In the genomic region with DNA sequence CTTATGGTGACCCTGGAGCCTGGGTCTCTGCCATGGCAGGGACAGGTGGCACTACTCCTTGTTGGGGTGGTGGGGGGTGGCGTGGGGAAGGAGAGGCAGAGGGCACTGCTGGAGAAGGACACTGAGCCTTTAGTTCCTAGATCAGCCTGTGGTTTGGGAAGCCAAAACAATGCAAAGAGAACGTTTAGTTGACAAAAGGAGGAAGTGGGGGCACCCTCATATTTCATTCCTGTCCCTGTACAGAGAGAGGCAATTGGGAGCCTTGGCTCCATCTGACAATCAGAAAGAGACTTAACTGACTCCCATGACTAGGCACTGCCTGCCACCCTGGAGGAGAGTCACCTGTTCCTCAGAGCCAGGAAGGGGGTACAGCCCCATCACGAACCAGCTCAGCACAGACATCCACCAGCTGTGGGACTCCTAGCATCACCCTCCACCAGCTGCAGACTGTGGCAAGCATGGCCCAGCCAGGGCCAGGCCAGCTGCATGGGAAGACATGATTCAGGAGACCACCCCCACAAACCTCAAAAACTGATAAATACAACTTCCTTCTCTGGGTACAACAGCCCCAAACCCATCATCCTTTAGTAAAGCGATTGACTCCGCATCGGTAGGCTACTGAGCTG, we compare ENCODE assay signal across 19 cellular contexts.
"Had no signal": no experiment of that assay in that cellular context is flagged by ENCODE, and none has a peak within 500 bp of the region (broad histone marks: within the 10 kb centered on the region; RNA-seq: fewer than 3 reads in every experiment).

No MANE protein-coding gene starts in this region.

- H3K9me3 ChIP-seq: body of pancreas, esophagus muscularis mucosa, gastroesophageal sphincter, heart left ventricle, left lung, sigmoid colon, spleen, tibial artery had no signal

- H2AFZ ChIP-seq: parathyroid adenoma had no signal

- ATAC-seq: activated CD8-positive, alpha-beta memory T cell treated with anti-CD3 and anti-CD28 coated beads, Interleukin-2, amount 10 ng/mL, durations not matched to agents 7 days and 5 days; body of pancreas; gastroesophageal sphincter; heart left ventricle; left lung; natural killer cell treated with Interleukin-12 subunit alpha and Interleukin-12 subunit beta and Interleukin-15 and Interleukin-18, amount 100 ng/mL, for 72 hours had no signal

- H3K36me3 ChIP-seq: esophagus muscularis mucosa, gastroesophageal sphincter, heart left ventricle, left lung, sigmoid colon, spleen, tibial artery had no signal

- H3K27ac ChIP-seq: body of pancreas, esophagus muscularis mucosa, gastroesophageal sphincter, heart left ventricle, left lung, parathyroid adenoma, sigmoid colon, spleen, tibial artery had no signal

- H3K4me1 ChIP-seq: body of pancreas, esophagus muscularis mucosa, gastroesophageal sphincter, heart left ventricle, left lung, parathyroid adenoma, sigmoid colon, spleen, tibial artery had no signal

- H3K4me3 ChIP-seq: body of pancreas, esophagus muscularis mucosa, gastroesophageal sphincter, heart left ventricle, left lung, sigmoid colon, spleen, tibial artery had no signal

- DNase-seq: activated CD4-positive, alpha-beta T cell treated with anti-CD3 and anti-CD28 coated beads, Interleukin-2, amount 50 U/mL, for 48 hours; activated CD8-positive, alpha-beta memory T cell treated with anti-CD3 and anti-CD28 coated beads, Interleukin-2, amount 10 ng/mL, durations not matched to agents 7 days and 5 days; activated naive CD8-positive, alpha-beta T cell treated with anti-CD3 and anti-CD28 coated beads for 36 hours; amygdala; body of pancreas; dermis blood vessel endothelial cell; effector memory CD4-positive, alpha-beta T cell; heart left ventricle; left lung; sigmoid colon; spleen; stimulated activated CD4-positive, alpha-beta T cell treated with anti-CD3 and anti-CD28 coated beads, Interleukin-4, amount 100 ng/mL, for 4 hours; stimulated activated naive CD4-positive, alpha-beta T cell; substantia nigra; tibial artery had no signal

- H3K27me3 ChIP-seq: body of pancreas, esophagus muscularis mucosa, heart left ventricle, left lung, sigmoid colon, spleen had no signal

- H3K9ac ChIP-seq: parathyroid adenoma had no signal

- H3K79me2 ChIP-seq: parathyroid adenoma had no signal
